2 cellular contexts compared by ENCODE assay signal in the genomic region with DNA sequence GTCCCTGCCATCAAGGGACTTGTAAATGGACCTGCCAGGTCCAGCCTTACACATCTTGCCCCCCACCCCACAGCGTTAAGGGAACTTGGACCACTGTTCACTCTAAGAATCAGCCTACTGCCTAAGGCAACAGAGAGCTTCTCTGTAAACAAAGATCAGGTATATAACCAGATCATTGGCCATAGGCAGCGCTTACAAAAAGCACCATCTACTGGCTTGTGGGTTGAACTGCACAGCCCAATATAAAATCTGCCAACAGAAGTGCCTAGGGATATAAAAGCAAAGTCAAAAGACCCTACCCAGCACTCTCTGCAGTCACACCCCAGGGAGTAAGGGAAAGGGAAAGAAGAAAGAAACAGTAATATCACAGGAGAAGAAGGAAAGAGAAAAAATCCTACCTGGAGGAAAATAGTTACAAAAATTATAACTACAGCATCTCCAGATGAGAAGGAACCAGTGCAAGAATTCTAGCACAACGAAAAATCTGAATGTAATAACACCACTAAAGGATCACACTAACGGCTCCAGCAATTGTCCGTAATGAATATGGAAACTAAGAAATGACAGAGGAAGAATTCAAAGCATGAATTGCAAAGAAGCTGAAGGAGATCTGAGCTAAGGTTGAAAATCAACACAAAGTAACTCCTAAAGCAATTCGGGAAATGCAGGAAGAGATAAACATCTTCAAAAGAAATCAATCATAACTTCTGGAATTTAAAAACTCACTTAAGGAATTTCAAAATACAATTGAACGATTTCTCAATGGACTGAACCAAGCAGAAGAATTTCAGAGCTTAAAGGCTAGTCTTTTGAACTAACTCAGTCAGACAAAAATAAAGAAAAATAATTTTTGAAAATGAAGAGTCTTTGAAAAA.
TF ChIP-seq lines count a peak whose summit lies in the region.

No MANE protein-coding gene starts in this region.

TF ChIP-seq in HCT116, 20 proteins besides CTCF, POLR2A, EP300 and RAD21:
- TF ChIP-seq CBX3 (IDR thresholded peaks at IDR 0.05; ENCODE audit: low read depth), result no peak; the same call in 1 of the 2 replicates
- no peak for TF ChIP-seq POLR2AphosphoS5 (IDR thresholded peaks at IDR 0.05; ENCODE audit: low read depth, low read length)
- TF ChIP-seq, protein P1, sequence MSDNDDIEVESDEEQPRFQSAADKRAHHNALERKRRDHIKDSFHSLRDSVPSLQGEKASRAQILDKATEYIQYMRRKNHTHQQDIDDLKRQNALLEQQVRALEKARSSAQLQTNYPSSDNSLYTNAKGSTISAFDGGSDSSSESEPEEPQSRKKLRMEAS (IDR thresholded peaks at IDR 0.05), result no peak
- TF ChIP-seq CEBPB (IDR thresholded peaks at IDR 0.05; ENCODE audit: low read depth), result no peak
- no peak for TF ChIP-seq EGR1 (IDR thresholded peaks at IDR 0.05; ENCODE audit: low read depth)
- TF ChIP-seq, protein P2, sequence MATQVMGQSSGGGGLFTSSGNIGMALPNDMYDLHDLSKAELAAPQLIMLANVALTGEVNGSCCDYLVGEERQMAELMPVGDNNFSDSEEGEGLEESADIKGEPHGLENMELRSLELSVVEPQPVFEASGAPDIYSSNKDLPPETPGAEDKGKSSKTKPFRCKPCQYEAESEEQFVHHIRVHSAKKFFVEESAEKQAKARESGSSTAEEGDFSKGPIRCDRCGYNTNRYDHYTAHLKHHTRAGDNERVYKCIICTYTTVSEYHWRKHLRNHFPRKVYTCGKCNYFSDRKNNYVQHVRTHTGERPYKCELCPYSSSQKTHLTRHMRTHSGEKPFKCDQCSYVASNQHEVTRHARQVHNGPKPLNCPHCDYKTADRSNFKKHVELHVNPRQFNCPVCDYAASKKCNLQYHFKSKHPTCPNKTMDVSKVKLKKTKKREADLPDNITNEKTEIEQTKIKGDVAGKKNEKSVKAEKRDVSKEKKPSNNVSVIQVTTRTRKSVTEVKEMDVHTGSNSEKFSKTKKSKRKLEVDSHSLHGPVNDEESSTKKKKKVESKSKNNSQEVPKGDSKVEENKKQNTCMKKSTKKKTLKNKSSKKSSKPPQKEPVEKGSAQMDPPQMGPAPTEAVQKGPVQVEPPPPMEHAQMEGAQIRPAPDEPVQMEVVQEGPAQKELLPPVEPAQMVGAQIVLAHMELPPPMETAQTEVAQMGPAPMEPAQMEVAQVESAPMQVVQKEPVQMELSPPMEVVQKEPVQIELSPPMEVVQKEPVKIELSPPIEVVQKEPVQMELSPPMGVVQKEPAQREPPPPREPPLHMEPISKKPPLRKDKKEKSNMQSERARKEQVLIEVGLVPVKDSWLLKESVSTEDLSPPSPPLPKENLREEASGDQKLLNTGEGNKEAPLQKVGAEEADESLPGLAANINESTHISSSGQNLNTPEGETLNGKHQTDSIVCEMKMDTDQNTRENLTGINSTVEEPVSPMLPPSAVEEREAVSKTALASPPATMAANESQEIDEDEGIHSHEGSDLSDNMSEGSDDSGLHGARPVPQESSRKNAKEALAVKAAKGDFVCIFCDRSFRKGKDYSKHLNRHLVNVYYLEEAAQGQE (IDR thresholded peaks at IDR 0.05; ENCODE audit: low read depth), result no peak
- TF ChIP-seq EZH2 (IDR thresholded peaks at IDR 0.05), result no peak
- no peak for TF ChIP-seq TCF7L2 (IDR thresholded peaks at IDR 0.05; ENCODE audit: borderline replicate concordance, extremely low read depth, insufficient read depth, insufficient read length)
- no peak for TF ChIP-seq ELF1 (IDR thresholded peaks at IDR 0.05; ENCODE audit: borderline replicate concordance, low read depth)
- TF ChIP-seq ZNF274 (IDR thresholded peaks at IDR 0.05; ENCODE audit: low read depth, low read length), result no peak
- no peak for TF ChIP-seq ZFX (IDR thresholded peaks at IDR 0.05)
- TF ChIP-seq, protein P3, sequence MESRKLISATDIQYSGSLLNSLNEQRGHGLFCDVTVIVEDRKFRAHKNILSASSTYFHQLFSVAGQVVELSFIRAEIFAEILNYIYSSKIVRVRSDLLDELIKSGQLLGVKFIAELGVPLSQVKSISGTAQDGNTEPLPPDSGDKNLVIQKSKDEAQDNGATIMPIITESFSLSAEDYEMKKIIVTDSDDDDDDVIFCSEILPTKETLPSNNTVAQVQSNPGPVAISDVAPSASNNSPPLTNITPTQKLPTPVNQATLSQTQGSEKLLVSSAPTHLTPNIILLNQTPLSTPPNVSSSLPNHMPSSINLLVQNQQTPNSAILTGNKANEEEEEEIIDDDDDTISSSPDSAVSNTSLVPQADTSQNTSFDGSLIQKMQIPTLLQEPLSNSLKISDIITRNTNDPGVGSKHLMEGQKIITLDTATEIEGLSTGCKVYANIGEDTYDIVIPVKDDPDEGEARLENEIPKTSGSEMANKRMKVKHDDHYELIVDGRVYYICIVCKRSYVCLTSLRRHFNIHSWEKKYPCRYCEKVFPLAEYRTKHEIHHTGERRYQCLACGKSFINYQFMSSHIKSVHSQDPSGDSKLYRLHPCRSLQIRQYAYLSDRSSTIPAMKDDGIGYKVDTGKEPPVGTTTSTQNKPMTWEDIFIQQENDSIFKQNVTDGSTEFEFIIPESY (IDR thresholded peaks at IDR 0.05; ENCODE audit: extremely low read depth, insufficient replicate concordance, low read length), result no peak
- no peak for TF ChIP-seq SP1 (IDR thresholded peaks at IDR 0.05; ENCODE audit: low read depth)
- TF ChIP-seq, protein P4, sequence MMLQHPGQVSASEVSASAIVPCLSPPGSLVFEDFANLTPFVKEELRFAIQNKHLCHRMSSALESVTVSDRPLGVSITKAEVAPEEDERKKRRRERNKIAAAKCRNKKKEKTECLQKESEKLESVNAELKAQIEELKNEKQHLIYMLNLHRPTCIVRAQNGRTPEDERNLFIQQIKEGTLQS (IDR thresholded peaks at IDR 0.05), result no peak
- no peak for TF ChIP-seq SRF (IDR thresholded peaks at IDR 0.05; ENCODE audit: low read depth)
- TF ChIP-seq JUND (IDR thresholded peaks at IDR 0.05), result no peak
- no peak for TF ChIP-seq SIN3A (IDR thresholded peaks at IDR 0.05; ENCODE audit: low read depth)

TF ChIP-seq in H1, 55 proteins besides CTCF, POLR2A, EP300 and RAD21:
- TF ChIP-seq TBP (IDR thresholded peaks at IDR 0.05; ENCODE audit: low read depth, low read length) (peak; percentile 34; the same call in 1 of the 2 replicates), HDAC6 (IDR thresholded peaks at IDR 0.05; ENCODE audit: low read depth, low read length) (no peak), SIN3A (conservative IDR thresholded peaks at IDR 0.05 in 1 of 2, IDR thresholded peaks at IDR 0.05 in 1 of 2; ENCODE audit: low read depth in 1 of 2, low read length in 2 of 2) (no peak), FOSL1 (IDR thresholded peaks at IDR 0.05; ENCODE audit: insufficient read depth, low read depth, low read length) (no peak)
- TF ChIP-seq, protein P5, sequence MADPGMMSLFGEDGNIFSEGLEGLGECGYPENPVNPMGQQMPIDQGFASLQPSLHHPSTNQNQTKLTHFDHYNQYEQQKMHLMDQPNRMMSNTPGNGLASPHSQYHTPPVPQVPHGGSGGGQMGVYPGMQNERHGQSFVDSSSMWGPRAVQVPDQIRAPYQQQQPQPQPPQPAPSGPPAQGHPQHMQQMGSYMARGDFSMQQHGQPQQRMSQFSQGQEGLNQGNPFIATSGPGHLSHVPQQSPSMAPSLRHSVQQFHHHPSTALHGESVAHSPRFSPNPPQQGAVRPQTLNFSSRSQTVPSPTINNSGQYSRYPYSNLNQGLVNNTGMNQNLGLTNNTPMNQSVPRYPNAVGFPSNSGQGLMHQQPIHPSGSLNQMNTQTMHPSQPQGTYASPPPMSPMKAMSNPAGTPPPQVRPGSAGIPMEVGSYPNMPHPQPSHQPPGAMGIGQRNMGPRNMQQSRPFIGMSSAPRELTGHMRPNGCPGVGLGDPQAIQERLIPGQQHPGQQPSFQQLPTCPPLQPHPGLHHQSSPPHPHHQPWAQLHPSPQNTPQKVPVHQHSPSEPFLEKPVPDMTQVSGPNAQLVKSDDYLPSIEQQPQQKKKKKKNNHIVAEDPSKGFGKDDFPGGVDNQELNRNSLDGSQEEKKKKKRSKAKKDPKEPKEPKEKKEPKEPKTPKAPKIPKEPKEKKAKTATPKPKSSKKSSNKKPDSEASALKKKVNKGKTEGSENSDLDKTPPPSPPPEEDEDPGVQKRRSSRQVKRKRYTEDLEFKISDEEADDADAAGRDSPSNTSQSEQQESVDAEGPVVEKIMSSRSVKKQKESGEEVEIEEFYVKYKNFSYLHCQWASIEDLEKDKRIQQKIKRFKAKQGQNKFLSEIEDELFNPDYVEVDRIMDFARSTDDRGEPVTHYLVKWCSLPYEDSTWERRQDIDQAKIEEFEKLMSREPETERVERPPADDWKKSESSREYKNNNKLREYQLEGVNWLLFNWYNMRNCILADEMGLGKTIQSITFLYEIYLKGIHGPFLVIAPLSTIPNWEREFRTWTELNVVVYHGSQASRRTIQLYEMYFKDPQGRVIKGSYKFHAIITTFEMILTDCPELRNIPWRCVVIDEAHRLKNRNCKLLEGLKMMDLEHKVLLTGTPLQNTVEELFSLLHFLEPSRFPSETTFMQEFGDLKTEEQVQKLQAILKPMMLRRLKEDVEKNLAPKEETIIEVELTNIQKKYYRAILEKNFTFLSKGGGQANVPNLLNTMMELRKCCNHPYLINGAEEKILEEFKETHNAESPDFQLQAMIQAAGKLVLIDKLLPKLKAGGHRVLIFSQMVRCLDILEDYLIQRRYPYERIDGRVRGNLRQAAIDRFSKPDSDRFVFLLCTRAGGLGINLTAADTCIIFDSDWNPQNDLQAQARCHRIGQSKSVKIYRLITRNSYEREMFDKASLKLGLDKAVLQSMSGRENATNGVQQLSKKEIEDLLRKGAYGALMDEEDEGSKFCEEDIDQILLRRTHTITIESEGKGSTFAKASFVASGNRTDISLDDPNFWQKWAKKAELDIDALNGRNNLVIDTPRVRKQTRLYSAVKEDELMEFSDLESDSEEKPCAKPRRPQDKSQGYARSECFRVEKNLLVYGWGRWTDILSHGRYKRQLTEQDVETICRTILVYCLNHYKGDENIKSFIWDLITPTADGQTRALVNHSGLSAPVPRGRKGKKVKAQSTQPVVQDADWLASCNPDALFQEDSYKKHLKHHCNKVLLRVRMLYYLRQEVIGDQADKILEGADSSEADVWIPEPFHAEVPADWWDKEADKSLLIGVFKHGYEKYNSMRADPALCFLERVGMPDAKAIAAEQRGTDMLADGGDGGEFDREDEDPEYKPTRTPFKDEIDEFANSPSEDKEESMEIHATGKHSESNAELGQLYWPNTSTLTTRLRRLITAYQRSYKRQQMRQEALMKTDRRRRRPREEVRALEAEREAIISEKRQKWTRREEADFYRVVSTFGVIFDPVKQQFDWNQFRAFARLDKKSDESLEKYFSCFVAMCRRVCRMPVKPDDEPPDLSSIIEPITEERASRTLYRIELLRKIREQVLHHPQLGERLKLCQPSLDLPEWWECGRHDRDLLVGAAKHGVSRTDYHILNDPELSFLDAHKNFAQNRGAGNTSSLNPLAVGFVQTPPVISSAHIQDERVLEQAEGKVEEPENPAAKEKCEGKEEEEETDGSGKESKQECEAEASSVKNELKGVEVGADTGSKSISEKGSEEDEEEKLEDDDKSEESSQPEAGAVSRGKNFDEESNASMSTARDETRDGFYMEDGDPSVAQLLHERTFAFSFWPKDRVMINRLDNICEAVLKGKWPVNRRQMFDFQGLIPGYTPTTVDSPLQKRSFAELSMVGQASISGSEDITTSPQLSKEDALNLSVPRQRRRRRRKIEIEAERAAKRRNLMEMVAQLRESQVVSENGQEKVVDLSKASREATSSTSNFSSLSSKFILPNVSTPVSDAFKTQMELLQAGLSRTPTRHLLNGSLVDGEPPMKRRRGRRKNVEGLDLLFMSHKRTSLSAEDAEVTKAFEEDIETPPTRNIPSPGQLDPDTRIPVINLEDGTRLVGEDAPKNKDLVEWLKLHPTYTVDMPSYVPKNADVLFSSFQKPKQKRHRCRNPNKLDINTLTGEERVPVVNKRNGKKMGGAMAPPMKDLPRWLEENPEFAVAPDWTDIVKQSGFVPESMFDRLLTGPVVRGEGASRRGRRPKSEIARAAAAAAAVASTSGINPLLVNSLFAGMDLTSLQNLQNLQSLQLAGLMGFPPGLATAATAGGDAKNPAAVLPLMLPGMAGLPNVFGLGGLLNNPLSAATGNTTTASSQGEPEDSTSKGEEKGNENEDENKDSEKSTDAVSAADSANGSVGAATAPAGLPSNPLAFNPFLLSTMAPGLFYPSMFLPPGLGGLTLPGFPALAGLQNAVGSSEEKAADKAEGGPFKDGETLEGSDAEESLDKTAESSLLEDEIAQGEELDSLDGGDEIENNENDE (IDR thresholded peaks at IDR 0.05; ENCODE audit: insufficient replicate concordance, low read length), result no peak
